16 cellular contexts compared by ENCODE assay signal in genomic region chr13:105048685-105049084, GRCh38.
A peak's percentile ranks its signal among the peaks of the same experiment; 100 is the strongest.
DNase-seq lines count a peak whose midpoint lies in the region; ATAC-seq and TF ChIP-seq lines count a peak whose summit lies in the region.
"Had no signal": no experiment of that assay in that cellular context is flagged by ENCODE, and none has a peak within 500 bp of the region (broad histone marks: within the 10 kb centered on the region; RNA-seq: fewer than 3 reads in every experiment).

No MANE protein-coding gene starts in this region.

- peaks cover 2% of the 10 kb centered on the region for H3K4me1 Mint-ChIP-seq in activated CD8-positive, alpha-beta T cell treated with anti-CD3 and anti-CD28 coated beads for 36 hours (ENCODE audit: low read depth)
- H3K4me1 Mint-ChIP-seq in activated CD8-positive, alpha-beta T cell treated with anti-CD3 and anti-CD28 coated beads, Interleukin-2, amount 10 ng/mL, durations not matched to agents 7 days and 5 days (ENCODE audit: low read depth): no peaks in the 10 kb centered on the region
- H3K4me1 Mint-ChIP-seq: activated naive CD8-positive, alpha-beta T cell treated with anti-CD3 and anti-CD28 coated beads, Interleukin-2, amount 10 ng/mL, durations not matched to agents 7 days and 5 days had no signal

- no peak for DNase-seq in activated CD8-positive, alpha-beta T cell treated with anti-CD3 and anti-CD28 coated beads for 36 hours
- DNase-seq in activated CD8-positive, alpha-beta T cell treated with anti-CD3 and anti-CD28 coated beads, Interleukin-2, amount 10 ng/mL, durations not matched to agents 7 days and 5 days: no peak
- DNase-seq in trophoblast cell: no peak
- DNase-seq in putamen (ENCODE audit: low spot score): no peak
- no peak for DNase-seq in stimulated activated CD4-positive, alpha-beta T cell treated with anti-CD3 and anti-CD28 coated beads, Interleukin-15, amount 100 ng/mL, for 24 hours
- DNase-seq in SHP77 (lab: John Stamatoyannopoulos, UW): no peak
- DNase-seq: activated CD4-positive, alpha-beta T cell treated with anti-CD3 and anti-CD28 coated beads for 48 hours; activated naive CD8-positive, alpha-beta T cell treated with anti-CD3 and anti-CD28 coated beads, Interleukin-2, amount 10 ng/mL, durations not matched to agents 7 days and 5 days; DMS79; IMR-90; NCI-H2227 treated with DMSO at 0.1 percent for 48 hours; stimulated activated CD4-positive, alpha-beta T cell treated with anti-CD3 and anti-CD28 coated beads, Interleukin-4, amount 100 ng/mL, for 1 hour had no signal

- no peaks in the 10 kb centered on the region for H3K79me2 ChIP-seq in trophoblast cell (ENCODE audit: control insufficient read depth, insufficient read depth, low read length, poor library complexity)

- no peaks in the 10 kb centered on the region for H3K4me1 ChIP-seq in trophoblast cell (ENCODE audit: control insufficient read depth in 1 of 2, insufficient read depth in 2 of 2, low read length in 2 of 2)

- WGBS in trophoblast cell (ENCODE audit: extremely low coverage, insufficient coverage, insufficient read length): no CpG with 5 or more reads among the region's 1 CpG

- no peaks in the 10 kb centered on the region for H3K36me3 ChIP-seq in trophoblast cell (ENCODE audit: control insufficient read depth in 1 of 2, insufficient read depth in 2 of 2, low read length in 2 of 2)

- no peak overlapping the region for H3K18ac ChIP-seq in trophoblast cell (ENCODE audit: low read length)

- no peaks in the 10 kb centered on the region for H3K9me3 Mint-ChIP-seq in activated CD8-positive, alpha-beta T cell treated with anti-CD3 and anti-CD28 coated beads for 36 hours
- H3K9me3 Mint-ChIP-seq in activated CD8-positive, alpha-beta T cell treated with anti-CD3 and anti-CD28 coated beads, Interleukin-2, amount 10 ng/mL, durations not matched to agents 7 days and 5 days (ENCODE audit: insufficient read depth): no peaks in the 10 kb centered on the region
- H3K9me3 Mint-ChIP-seq: activated naive CD8-positive, alpha-beta T cell treated with anti-CD3 and anti-CD28 coated beads, Interleukin-2, amount 10 ng/mL, durations not matched to agents 7 days and 5 days had no signal

- H3K79me1 ChIP-seq in trophoblast cell (ENCODE audit: low read length): no peaks in the 10 kb centered on the region

- H4K91ac ChIP-seq in trophoblast cell (ENCODE audit: low read depth, low read length): no peak overlapping the region

- no peak overlapping the region for H3K4me3 ChIP-seq in trophoblast cell (ENCODE audit: low read depth, low read length)
- H3K4me3 ChIP-seq: SK-N-MC had no signal

- no peaks in the 10 kb centered on the region for H3K27me3 ChIP-seq in trophoblast cell (ENCODE audit: insufficient read depth, low read length)

- H3K4me3 Mint-ChIP-seq in activated CD8-positive, alpha-beta T cell treated with anti-CD3 and anti-CD28 coated beads for 36 hours: no peak overlapping the region
- no peak overlapping the region for H3K4me3 Mint-ChIP-seq in activated CD8-positive, alpha-beta T cell treated with anti-CD3 and anti-CD28 coated beads, Interleukin-2, amount 10 ng/mL, durations not matched to agents 7 days and 5 days
- H3K4me3 Mint-ChIP-seq: activated naive CD8-positive, alpha-beta T cell treated with anti-CD3 and anti-CD28 coated beads, Interleukin-2, amount 10 ng/mL, durations not matched to agents 7 days and 5 days; dendritic cell treated with granulocyte-macrophage colony-stimulating factor and Interleukin-4, amounts not matched to agents 40 ng/mL and 50 ng/mL, for 4 days had no signal

- H2BK5ac ChIP-seq in trophoblast cell (ENCODE audit: low read depth, low read length, poor library complexity): no peak overlapping the region

- no peaks in the 10 kb centered on the region for H3K27me3 Mint-ChIP-seq in activated CD8-positive, alpha-beta T cell treated with anti-CD3 and anti-CD28 coated beads for 36 hours
- H3K27me3 Mint-ChIP-seq in activated CD8-positive, alpha-beta T cell treated with anti-CD3 and anti-CD28 coated beads, Interleukin-2, amount 10 ng/mL, durations not matched to agents 7 days and 5 days (ENCODE audit: low read depth): no peaks in the 10 kb centered on the region
- H3K27me3 Mint-ChIP-seq: activated naive CD8-positive, alpha-beta T cell treated with anti-CD3 and anti-CD28 coated beads, Interleukin-2, amount 10 ng/mL, durations not matched to agents 7 days and 5 days; dendritic cell treated with granulocyte-macrophage colony-stimulating factor and Interleukin-4, amounts not matched to agents 40 ng/mL and 50 ng/mL, for 4 days had no signal

- no peak overlapping the region for H2BK120ac ChIP-seq in trophoblast cell (ENCODE audit: insufficient read depth, low read length, poor library complexity)

- no peak overlapping the region for H4K12ac ChIP-seq in trophoblast cell (ENCODE audit: low read depth, low read length)

- no peak overlapping the region for H3K27ac ChIP-seq in trophoblast cell (ENCODE audit: low read depth, low read length)
- H3K27ac ChIP-seq: SK-N-MC had no signal

- no peak overlapping the region for H3K23ac ChIP-seq in trophoblast cell (ENCODE audit: low read length)

- no peaks in the 10 kb centered on the region for H3K36me3 Mint-ChIP-seq in activated CD8-positive, alpha-beta T cell treated with anti-CD3 and anti-CD28 coated beads for 36 hours (ENCODE audit: low read depth)
- H3K36me3 Mint-ChIP-seq in activated CD8-positive, alpha-beta T cell treated with anti-CD3 and anti-CD28 coated beads, Interleukin-2, amount 10 ng/mL, durations not matched to agents 7 days and 5 days (ENCODE audit: low read depth): no peaks in the 10 kb centered on the region
- H3K36me3 Mint-ChIP-seq: activated naive CD8-positive, alpha-beta T cell treated with anti-CD3 and anti-CD28 coated beads, Interleukin-2, amount 10 ng/mL, durations not matched to agents 7 days and 5 days had no signal

- ATAC-seq in activated CD8-positive, alpha-beta T cell treated with anti-CD3 and anti-CD28 coated beads for 36 hours: peak; percentile 70
- ATAC-seq in activated CD8-positive, alpha-beta T cell treated with anti-CD3 and anti-CD28 coated beads, Interleukin-2, amount 10 ng/mL, durations not matched to agents 7 days and 5 days: no peak
- ATAC-seq in HG02571 (IDR thresholded peaks at IDR 0.05; ENCODE audit: unreplicated experiment): peak; percentile 90
- ATAC-seq in HG03432 (IDR thresholded peaks at IDR 0.05; ENCODE audit: unreplicated experiment): peak; percentile 95

- no peak overlapping the region for H3K4ac ChIP-seq in trophoblast cell (ENCODE audit: low read depth, low read length)

- no peak for TF ChIP-seq CTCF in activated CD8-positive, alpha-beta T cell treated with anti-CD3 and anti-CD28 coated beads for 36 hours (IDR thresholded peaks at IDR 0.05)

- no peak overlapping the region for H3K4me2 ChIP-seq in trophoblast cell (ENCODE audit: low read length)

- H3K9ac ChIP-seq in trophoblast cell (ENCODE audit: low read length): peak overlapping the region; percentile 70

- no peak overlapping the region for H3K14ac ChIP-seq in trophoblast cell (ENCODE audit: low read length)

- H2AK5ac ChIP-seq in trophoblast cell (ENCODE audit: low read length): no peak overlapping the region

- intact Hi-C loops in activated CD8-positive, alpha-beta T cell treated with anti-CD3 and anti-CD28 coated beads for 36 hours (cut with micrococcal nuclease): no loop called here

- no peak overlapping the region for H3K27ac Mint-ChIP-seq in activated CD8-positive, alpha-beta T cell treated with anti-CD3 and anti-CD28 coated beads for 36 hours
- no peak overlapping the region for H3K27ac Mint-ChIP-seq in activated CD8-positive, alpha-beta T cell treated with anti-CD3 and anti-CD28 coated beads, Interleukin-2, amount 10 ng/mL, durations not matched to agents 7 days and 5 days
- H3K27ac Mint-ChIP-seq: activated naive CD8-positive, alpha-beta T cell treated with anti-CD3 and anti-CD28 coated beads, Interleukin-2, amount 10 ng/mL, durations not matched to agents 7 days and 5 days; dendritic cell treated with granulocyte-macrophage colony-stimulating factor and Interleukin-4, amounts not matched to agents 40 ng/mL and 50 ng/mL, for 4 days had no signal

- H4K8ac ChIP-seq in trophoblast cell (ENCODE audit: low read depth, low read length): no peak overlapping the region

- H2BK12ac ChIP-seq in trophoblast cell (ENCODE audit: low read length): no peak overlapping the region

- CTCF ChIA-PET in activated CD8-positive, alpha-beta T cell treated with anti-CD3 and anti-CD28 coated beads for 36 hours (lab: Charles Lee): no interaction called here
- CTCF ChIA-PET in activated CD8-positive, alpha-beta T cell treated with anti-CD3 and anti-CD28 coated beads, Interleukin-2, amount 10 ng/mL, durations not matched to agents 7 days and 5 days (lab: Charles Lee): no interaction called here

- H2AFZ ChIP-seq in trophoblast cell (ENCODE audit: insufficient read depth, low read length, poor library complexity): no peak overlapping the region

- POLR2A ChIA-PET in activated CD8-positive, alpha-beta T cell treated with anti-CD3 and anti-CD28 coated beads for 36 hours (lab: Charles Lee): no interaction called here
- POLR2A ChIA-PET in activated CD8-positive, alpha-beta T cell treated with anti-CD3 and anti-CD28 coated beads, Interleukin-2, amount 10 ng/mL, durations not matched to agents 7 days and 5 days (lab: Charles Lee): no interaction called here

- no peaks in the 10 kb centered on the region for H3K9me3 ChIP-seq in trophoblast cell (ENCODE audit: insufficient read depth, low read depth, low read length)
